8 cellular contexts compared by ENCODE assay signal in genomic region chr1:151762941-151763921, GRCh38. TPM values are rescaled to one million over a fixed set of nuclear protein-coding genes. Genes with fewer than 3 reads are reported as not detected.
A peak's percentile ranks its signal among the peaks of the same experiment; 100 is the strongest.
DNase-seq lines count a peak whose midpoint lies in the region; ATAC-seq, FAIRE-seq and TF ChIP-seq lines count a peak whose summit lies in the region.

TSS of gene MRPL9 (minus strand) at chr1:151763496. CDS start at chr1:151763479, 17 bp downstream.

- WGBS in esophagus, 2 donors: 1% methylated on average over 68 of the region's 68 CpGs

- TF ChIP-seq EP300 in Ishikawa (IDR thresholded peaks at IDR 0.05; ENCODE audit: borderline replicate concordance): no peak

- no peaks in the 10 kb centered on the region for H3K9me3 Mint-ChIP-seq in activated T-cell treated with anti-CD3 and anti-CD28 coated beads, Interleukin-2, amount 50 U/mL, for 24 hours

- DNase-seq in D721Med (ENCODE audit: insufficient read length, low spot score) (peak; percentile 97), Panc1 (ENCODE audit: low read depth, low spot score) (no peak)
- DNase-seq in activated T-cell treated with anti-CD3 and anti-CD28 coated beads, Interleukin-2, amount 50 U/mL, for 24 hours: peak; percentile 92
- peak; percentile 66 for DNase-seq in stimulated activated CD8-positive, alpha-beta memory T cell treated with anti-CD3 and anti-CD28 coated beads, Interleukin-4, amount 100 ng/mL, for 4 hours (ENCODE audit: low read depth in 2 of 2, low spot score in 1 of 2)

- H3K36me3 ChIP-seq in Panc1 (ENCODE audit: control insufficient read depth, insufficient read depth, low read length) (peaks cover 22% of the 10 kb centered on the region), esophagus (ENCODE audit: control insufficient read depth in 2 of 2, insufficient read depth in 2 of 2, low read length in 1 of 2) (peaks cover 6 to 13% of the 10 kb centered on the region in 2 donors), mucosa of rectum (ENCODE audit: control insufficient read depth in 2 of 2, insufficient read depth in 2 of 2, low read length in 2 of 2) (peaks cover 22 to 34% of the 10 kb centered on the region in 2 donors)

- CTCF ChIA-PET in Panc1 (lab: Charles Lee): no interaction called here

- ATAC-seq in GM21526 (IDR thresholded peaks at IDR 0.05; ENCODE audit: low FRiP score, unreplicated experiment) (peak; percentile 90), Panc1 (peak; percentile 100)

- no peaks in the 10 kb centered on the region for H3K27me3 ChIP-seq in Panc1 (ENCODE audit: control insufficient read depth, insufficient read depth, low read length)
- no peaks in the 10 kb centered on the region for H3K27me3 ChIP-seq in esophagus (ENCODE audit: control insufficient read depth in 1 of 2, insufficient read depth in 2 of 2, low read length in 2 of 2)
- no peaks in the 10 kb centered on the region for H3K27me3 ChIP-seq in mucosa of rectum (ENCODE audit: control insufficient read depth in 2 of 2, insufficient read depth in 2 of 2, low read length in 2 of 2)

- peaks cover 13% of the 10 kb centered on the region for H3K4me1 ChIP-seq in Panc1 (ENCODE audit: control insufficient read depth, insufficient read depth, low read length)
- peaks cover 0 to 6% of the 10 kb centered on the region in 2 donors for H3K4me1 ChIP-seq in esophagus (ENCODE audit: control insufficient read depth in 2 of 2, insufficient read depth in 2 of 2, low read length in 1 of 2)
- peaks cover 5 to 9% of the 10 kb centered on the region in 2 donors for H3K4me1 ChIP-seq in mucosa of rectum (ENCODE audit: control insufficient read depth in 2 of 2, insufficient read depth in 2 of 2, low read length in 2 of 2)

- peak within 1 kb of the TSS; percentile 94 for H3K4me3 Mint-ChIP-seq in activated T-cell treated with anti-CD3 and anti-CD28 coated beads, Interleukin-2, amount 50 U/mL, for 24 hours

- H3K9me3 ChIP-seq in Panc1 (ENCODE audit: control insufficient read depth, insufficient read depth, low read depth, low read length) (no peaks in the 10 kb centered on the region), esophagus (ENCODE audit: control insufficient read depth in 2 of 2, insufficient read depth in 1 of 2, low read depth in 1 of 2, low read length in 1 of 2) (no peaks in the 10 kb centered on the region), mucosa of rectum (ENCODE audit: control insufficient read depth in 2 of 2, low read length in 2 of 2) (no peaks in the 10 kb centered on the region)

- peaks cover 27% of the 10 kb centered on the region for H3K4me1 Mint-ChIP-seq in activated T-cell treated with anti-CD3 and anti-CD28 coated beads, Interleukin-2, amount 50 U/mL, for 24 hours (ENCODE audit: low read depth)

- H3K9ac ChIP-seq in mucosa of rectum (ENCODE audit: low read depth in 1 of 2, low read length in 2 of 2): peak within 1 kb of the TSS; percentile 82 to 85

- in situ Hi-C loops in Panc1 (cut with HindIII; ENCODE audit: low pct_unique_long_range_greater_than_20kb, low sequenced_read_pairs): no loop called here

- POLR2A ChIA-PET in Panc1 (lab: Charles Lee): interaction anchor here (0.5 to 0.7 kb wide), 5 partner anchors 18 to 1671 kb away, joined by 3 to 10 read pairs (median 5); no protein-coding TSS in a partner anchor

- FAIRE-seq in D721Med (lab: Jason Lieb, UNC): no peak

- no TSS peak for BruUV-seq in Panc1 (replicated peaks; lab: Mats Ljungman, UMichigan)

- TF ChIP-seq CTCF in D721Med (IDR thresholded peaks at IDR 0.05; ENCODE audit: insufficient read depth, missing control alignments) (no peak), Panc1 (IDR thresholded peaks at IDR 0.05) (no peak)

- H3K36me3 Mint-ChIP-seq in activated T-cell treated with anti-CD3 and anti-CD28 coated beads, Interleukin-2, amount 50 U/mL, for 24 hours (ENCODE audit: low read depth): peaks cover 53% of the 10 kb centered on the region

- H3K27me3 Mint-ChIP-seq in activated T-cell treated with anti-CD3 and anti-CD28 coated beads, Interleukin-2, amount 50 U/mL, for 24 hours: no peaks in the 10 kb centered on the region

- TF ChIP-seq RAD21 in Ishikawa (IDR thresholded peaks at IDR 0.05; ENCODE audit: low read depth): no peak

- H3K4me3 ChIP-seq in Panc1 (ENCODE audit: low read depth in 2 of 2, low read length in 2 of 2): peak within 1 kb of the TSS; percentile 78 to 85
- peak within 1 kb of the TSS; percentile 75 to 88 for H3K4me3 ChIP-seq in esophagus (ENCODE audit: low read depth in 1 of 2, low read length in 2 of 2)
- peak within 1 kb of the TSS; percentile 81 to 97 for H3K4me3 ChIP-seq in mucosa of rectum (ENCODE audit: low read length in 2 of 2)

- intact Hi-C loops in Panc1 (cut with micrococcal nuclease; ENCODE audit: unreplicated experiment): loop anchor here (2.0 kb wide), 2 partner anchors 20 to 74 kb away; no protein-coding TSS in a partner anchor

- peak within 1 kb of the TSS; percentile 99 for H3K27ac ChIP-seq in Panc1 (ENCODE audit: low read length)
- peak within 1 kb of the TSS; percentile 88 to 93 for H3K27ac ChIP-seq in esophagus (ENCODE audit: low read depth in 2 of 2, low read length in 1 of 2)
- H3K27ac ChIP-seq in mucosa of rectum (ENCODE audit: low read depth in 2 of 2, low read length in 2 of 2): peak within 1 kb of the TSS; percentile 73 to 83

- peak within 1 kb of the TSS; percentile 91 for H3K27ac Mint-ChIP-seq in activated T-cell treated with anti-CD3 and anti-CD28 coated beads, Interleukin-2, amount 50 U/mL, for 24 hours

TF ChIP-seq in Ishikawa, 13 proteins besides CTCF, POLR2A, EP300 and RAD21:
- TF ChIP-seq, protein P1, sequence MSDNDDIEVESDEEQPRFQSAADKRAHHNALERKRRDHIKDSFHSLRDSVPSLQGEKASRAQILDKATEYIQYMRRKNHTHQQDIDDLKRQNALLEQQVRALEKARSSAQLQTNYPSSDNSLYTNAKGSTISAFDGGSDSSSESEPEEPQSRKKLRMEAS (IDR thresholded peaks at IDR 0.05): peak; percentile 59; the same call in 1 of the 2 replicates
- peak; percentile 92 for TF ChIP-seq TAF1 (IDR thresholded peaks at IDR 0.05; ENCODE audit: low read depth)
- TF ChIP-seq, protein P2, sequence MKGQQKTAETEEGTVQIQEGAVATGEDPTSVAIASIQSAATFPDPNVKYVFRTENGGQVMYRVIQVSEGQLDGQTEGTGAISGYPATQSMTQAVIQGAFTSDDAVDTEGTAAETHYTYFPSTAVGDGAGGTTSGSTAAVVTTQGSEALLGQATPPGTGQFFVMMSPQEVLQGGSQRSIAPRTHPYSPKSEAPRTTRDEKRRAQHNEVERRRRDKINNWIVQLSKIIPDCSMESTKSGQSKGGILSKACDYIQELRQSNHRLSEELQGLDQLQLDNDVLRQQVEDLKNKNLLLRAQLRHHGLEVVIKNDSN (IDR thresholded peaks at IDR 0.05): no peak
- TF ChIP-seq CREB1 (IDR thresholded peaks at IDR 0.05; ENCODE audit: low read depth): no peak
- TF ChIP-seq TCF12 (IDR thresholded peaks at IDR 0.05; ENCODE audit: low read depth): no peak; the same call in 1 of the 2 replicates
- no peak for TF ChIP-seq REST (IDR thresholded peaks at IDR 0.05; ENCODE audit: low read depth)
- TF ChIP-seq CEBPB (IDR thresholded peaks at IDR 0.05): no peak
- TF ChIP-seq FOXM1 (IDR thresholded peaks at IDR 0.05; ENCODE audit: borderline replicate concordance, low read depth): no peak
- TF ChIP-seq TEAD4 (IDR thresholded peaks at IDR 0.05): peak; percentile 27; the same call in 1 of the 2 replicates
- peak; percentile 27; the same call in 1 of the 2 replicates for TF ChIP-seq EGR1 (IDR thresholded peaks at IDR 0.05)
- peak; percentile 9; the same call in 1 of the 2 replicates for TF ChIP-seq NFIC (IDR thresholded peaks at IDR 0.05)
- peak; percentile 96 for TF ChIP-seq YY1 (IDR thresholded peaks at IDR 0.05; ENCODE audit: low read depth)
- TF ChIP-seq ZBTB7A (IDR thresholded peaks at IDR 0.05; ENCODE audit: low read depth): no peak

RNA-seq across cellular contexts. Expression of gene MRPL9, which starts in this region (rescaled TPM):
- total RNA-seq in Panc1 (2021; ENCODE audit: unreplicated experiment): 98.3 TPM
- 87.4 TPM for polyA plus RNA-seq in Panc1 (2012; ENCODE audit: insufficient read length)
- polyA plus RNA-seq in esophagus: 10 to 100 TPM; 49.9 to 53.9 TPM
